In the genomic region with DNA sequence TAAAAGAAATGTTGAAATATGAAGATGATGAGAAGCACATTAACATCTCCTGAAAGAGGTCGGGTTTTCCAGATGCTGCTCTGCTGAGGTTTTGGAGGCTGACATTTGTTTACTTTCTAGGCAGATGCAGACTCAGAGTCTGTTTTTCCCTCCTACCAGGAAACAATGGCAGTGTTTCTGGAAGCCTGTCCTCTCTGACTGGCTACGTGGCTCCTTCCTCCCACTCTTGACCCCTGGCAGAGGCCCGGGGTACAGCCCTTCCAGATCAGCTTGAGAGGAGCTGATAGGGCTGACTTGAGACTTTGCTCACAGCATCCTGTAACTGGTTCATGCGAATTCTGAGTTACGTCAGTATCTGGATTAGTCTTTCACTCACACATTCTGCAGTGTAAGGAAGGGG, we compare ENCODE assay signal across 1 cellular context.
TF ChIP-seq lines count a peak whose summit lies in the region.

No MANE protein-coding gene starts in this region.

TF ChIP-seq in GM23338, 12 proteins besides CTCF, POLR2A, EP300 and RAD21 (continued from another document):
- TF ChIP-seq EZH2 (IDR thresholded peaks at IDR 0.05; ENCODE audit: low read depth, unreplicated experiment) (no peak), EZH2phosphoT487 (IDR thresholded peaks at IDR 0.05; ENCODE audit: unreplicated experiment) (no peak), ZNF331 (CRISPR knock-in tag; IDR thresholded peaks at IDR 0.05; ENCODE audit: low read depth) (no peak), ZNF114 (CRISPR knock-in tag; IDR thresholded peaks at IDR 0.05) (no peak), CREB1 (CRISPR knock-in tag; IDR thresholded peaks at IDR 0.05; ENCODE audit: low read depth) (no peak)
